Comparison of ENCODE assay signal across 8 cellular contexts in genomic region chr10:15824498-15824897, GRCh38. TPM values are rescaled to one million over a fixed set of nuclear protein-coding genes. Genes with fewer than 3 reads are reported as not detected.
DNase-seq lines count a peak whose midpoint lies in the region; ATAC-seq, FAIRE-seq and TF ChIP-seq lines count a peak whose summit lies in the region.

No MANE protein-coding gene starts in this region.

- H2BK5ac ChIP-seq in H9 (ENCODE audit: insufficient read length, low read length), result no peak overlapping the region

- H3K23me2 ChIP-seq in H9 (ENCODE audit: insufficient read length, low read depth, low read length, poor library complexity, severe bottlenecking), result no peaks in the 10 kb centered on the region

- peak; percentile 35 for FAIRE-seq in K562 (lab: Jason Lieb, UNC)

- no TSS peak for BruUV-seq in K562 (replicated peaks; lab: Mats Ljungman, UMichigan)

- H2AK5ac ChIP-seq in H9 (ENCODE audit: insufficient read length, low read length), result no peak overlapping the region

- POLR2A ChIA-PET in K562 (lab: Yijun Ruan, JAX), result no interaction called here
- POLR2A ChIA-PET in activated CD4-positive, alpha-beta T cell treated with anti-CD3 and anti-CD28 coated beads, Interleukin-2, amount 10 ng/mL, durations not matched to agents 7 days and 5 days (lab: Charles Lee), result no interaction called here

- H4K20me1 ChIP-seq in H9 (ENCODE audit: control insufficient read depth, insufficient read depth, insufficient read length) (no peaks in the 10 kb centered on the region), K562 (replicated peaks; ENCODE audit: control insufficient read depth, insufficient read depth, low read length) (no peaks in the 10 kb centered on the region)

- TF ChIP-seq RAD21 in K562 (CRISPR knock-in tag; conservative IDR thresholded peaks at IDR 0.05 in 1 of 2, IDR thresholded peaks at IDR 0.05 in 1 of 2), result peak; percentile 36 to 64; a peak in 3 of 4 replicates

- H3K27ac ChIP-seq in H9 (ENCODE audit: insufficient read length, low read depth, low read length), result no peak overlapping the region
- H3K27ac ChIP-seq in K562 (ENCODE audit: extremely low read depth, low read depth, low read length), result no peak overlapping the region

- H2BK20ac ChIP-seq in H9 (ENCODE audit: low read depth, low read length, poor library complexity, severe bottlenecking), result no peak overlapping the region

- WGBS in H9 (ENCODE audit: extremely low coverage, insufficient read length, low lambda C conversion rate), result no CpG with 5 or more reads among the region's 1 CpG
- WGBS in K562 (ENCODE audit: insufficient coverage, low coverage, missing lambda C conversion rate), result 83% methylated on average over 1 of the region's 1 CpG

- no peak overlapping the region for H4K8ac ChIP-seq in H9 (replicated peaks; ENCODE audit: insufficient read length, low read depth, low read length)

- peak; percentile 75 for TF ChIP-seq CTCF in CD14-positive monocyte (IDR thresholded peaks at IDR 0.05)
- peak; percentile 63 for TF ChIP-seq CTCF in H9 (conservative IDR thresholded peaks at IDR 0.05)
- peak in 1 of 3 experiments; percentile 60; a peak in 3 of 6 replicates for TF ChIP-seq CTCF in K562 (IDR thresholded peaks at IDR 0.05 in 2 of 3, conservative IDR thresholded peaks at IDR 0.05 in 1 of 3; ENCODE audit: insufficient read depth in 2 of 3, low read depth in 1 of 3, low read length in 3 of 3)

- no peak overlapping the region for H3K56ac ChIP-seq in H9 (ENCODE audit: insufficient read length, low read depth, low read length)

- no peak overlapping the region for H4K91ac ChIP-seq in H9 (ENCODE audit: insufficient read length, low read depth, low read length)

- DNase-seq in CD14-positive monocyte (ENCODE audit: low spot score) (no peak), H9 (no peak), K562 (ENCODE audit: extremely low read depth in 1 of 4, low spot score in 3 of 4) (no peak), lung microvascular endothelial cell (ENCODE audit: low read depth in 2 of 2) (peak; percentile 29 to 54), NCI-H1436 (lab: John Stamatoyannopoulos, UW) (no peak)
- no peak for DNase-seq in stimulated activated naive CD8-positive, alpha-beta T cell treated with anti-CD3 and anti-CD28 coated beads, Interleukin-15, amount 100 ng/mL, for 72 hours
- no peak for DNase-seq in activated CD4-positive, alpha-beta T cell treated with anti-CD3 and anti-CD28 coated beads, Interleukin-2, amount 10 ng/mL, durations not matched to agents 7 days and 5 days

- no peak overlapping the region for H2BK12ac ChIP-seq in H9 (ENCODE audit: insufficient read length, low read depth, low read length)

- no peak overlapping the region for H3T11ph ChIP-seq in H9 (ENCODE audit: low read length)

- intact Hi-C loops in CD14-positive monocyte (cut with micrococcal nuclease) (no loop called here), K562 (cut with micrococcal nuclease) (loop anchor here (5.0 to 10.0 kb wide), 4 partner anchors 77 to 240 kb away; partner anchors contain the start of gene ITGA8)

- H3K4me1 ChIP-seq in H9 (ENCODE audit: insufficient read depth, low read length) (no peaks in the 10 kb centered on the region), K562 (replicated peaks in 1 of 2; ENCODE audit: control insufficient read depth in 2 of 2, insufficient read depth in 2 of 2, low read length in 2 of 2) (no peaks in the 10 kb centered on the region)

- H3K14ac ChIP-seq in H9 (ENCODE audit: insufficient read depth, low read length), result no peak overlapping the region

- H3K9ac ChIP-seq in H9 (ENCODE audit: extremely low read depth, insufficient read length, low read length), result no peak overlapping the region
- no peak overlapping the region for H3K9ac ChIP-seq in K562 (ENCODE audit: insufficient read depth in 1 of 2, low read depth in 2 of 2, low read length in 2 of 2)

- CTCF ChIA-PET in K562 (lab: Yijun Ruan, JAX; ENCODE audit: low intra/inter-chr PET ratio), result interaction anchor here (1.4 to 1.8 kb wide), 2 partner anchors 391 to 397 kb away, joined by 6 to 7 read pairs; no protein-coding TSS in a partner anchor
- CTCF ChIA-PET in activated CD4-positive, alpha-beta T cell treated with anti-CD3 and anti-CD28 coated beads, Interleukin-2, amount 10 ng/mL, durations not matched to agents 7 days and 5 days (lab: Charles Lee), result no interaction called here

- H3K27ac Mint-ChIP-seq in CD14-positive monocyte (no peak overlapping the region), H9 (no peak overlapping the region)
- no peak overlapping the region for H3K27ac Mint-ChIP-seq in stimulated activated naive CD8-positive, alpha-beta T cell treated with anti-CD3 and anti-CD28 coated beads, Interleukin-15, amount 100 ng/mL, for 72 hours
- H3K27ac Mint-ChIP-seq in activated CD4-positive, alpha-beta T cell treated with anti-CD3 and anti-CD28 coated beads, Interleukin-2, amount 10 ng/mL, durations not matched to agents 7 days and 5 days, result no peak overlapping the region

- H2BK120ac ChIP-seq in H9 (ENCODE audit: low read depth, low read length, poor library complexity, severe bottlenecking), result no peak overlapping the region

- no peak overlapping the region for H2BK15ac ChIP-seq in H9 (ENCODE audit: low read depth, low read length)

- H3K9me1 ChIP-seq in K562 (ENCODE audit: control insufficient read depth, insufficient read depth, low read length), result no peaks in the 10 kb centered on the region

- ATAC-seq in K562 (no peak), HG02970 (IDR thresholded peaks at IDR 0.05; ENCODE audit: low FRiP score, unreplicated experiment) (no peak)
- ATAC-seq in stimulated activated naive CD8-positive, alpha-beta T cell treated with anti-CD3 and anti-CD28 coated beads, Interleukin-15, amount 100 ng/mL, for 72 hours, result no peak

- in situ Hi-C loops in K562 (cut with MboI), result loop anchor here (5.0 kb wide), 1 partner anchor 392 kb away; no protein-coding TSS in a partner anchor

- H3K27me3 ChIP-seq in H9 (ENCODE audit: insufficient read depth, low read length) (no peaks in the 10 kb centered on the region), K562 (ENCODE audit: control insufficient read depth in 2 of 2, insufficient read depth in 2 of 2, low read length in 2 of 2) (no peaks in the 10 kb centered on the region)

- H3K36me3 ChIP-seq in K562 (ENCODE audit: control insufficient read depth, insufficient read depth, low read length), result peaks cover 57% of the 10 kb centered on the region

- no peaks in the 10 kb centered on the region for H3K9me3 ChIP-seq in H9 (ENCODE audit: control insufficient read depth, low read depth, low read length)
- no peaks in the 10 kb centered on the region for H3K9me3 ChIP-seq in K562 (replicated peaks; ENCODE audit: control insufficient read depth, insufficient read depth, low read depth, low read length)

- H3K27me3 Mint-ChIP-seq in CD14-positive monocyte (ENCODE audit: low read depth in 3 of 3) (no peaks in the 10 kb centered on the region), H9 (ENCODE audit: low read depth) (no peaks in the 10 kb centered on the region)
- no peaks in the 10 kb centered on the region for H3K27me3 Mint-ChIP-seq in stimulated activated naive CD8-positive, alpha-beta T cell treated with anti-CD3 and anti-CD28 coated beads, Interleukin-15, amount 100 ng/mL, for 72 hours
- no peaks in the 10 kb centered on the region for H3K27me3 Mint-ChIP-seq in activated CD4-positive, alpha-beta T cell treated with anti-CD3 and anti-CD28 coated beads, Interleukin-2, amount 10 ng/mL, durations not matched to agents 7 days and 5 days

- H3K4me2 ChIP-seq in H9 (ENCODE audit: insufficient read depth, insufficient read length, low read length) (no peak overlapping the region), K562 (ENCODE audit: insufficient read depth, low read length) (no peak overlapping the region)

- H3K4me3 Mint-ChIP-seq in CD14-positive monocyte (no peak overlapping the region), H9 (no peak overlapping the region)
- no peak overlapping the region for H3K4me3 Mint-ChIP-seq in stimulated activated naive CD8-positive, alpha-beta T cell treated with anti-CD3 and anti-CD28 coated beads, Interleukin-15, amount 100 ng/mL, for 72 hours
- H3K4me3 Mint-ChIP-seq in activated CD4-positive, alpha-beta T cell treated with anti-CD3 and anti-CD28 coated beads, Interleukin-2, amount 10 ng/mL, durations not matched to agents 7 days and 5 days, result no peak overlapping the region

- no peak for TF ChIP-seq EP300 in K562 (IDR thresholded peaks at IDR 0.05; ENCODE audit: low read length)

- no peaks in the 10 kb centered on the region for H3K79me1 ChIP-seq in H9 (ENCODE audit: insufficient read depth, low read depth, low read length, poor library complexity, severe bottlenecking)

- H3K18ac ChIP-seq in H9 (ENCODE audit: insufficient read length, low read depth, low read length), result no peak overlapping the region

- H2AFZ ChIP-seq in H9 (ENCODE audit: low read length) (no peak overlapping the region), K562 (ENCODE audit: low read depth, low read length) (no peak overlapping the region)

- H3K4me1 Mint-ChIP-seq in CD14-positive monocyte, result no peaks in the 10 kb centered on the region
- H3K4me1 Mint-ChIP-seq in H9, result no peaks in the 10 kb centered on the region
- H3K4me1 Mint-ChIP-seq in stimulated activated naive CD8-positive, alpha-beta T cell treated with anti-CD3 and anti-CD28 coated beads, Interleukin-15, amount 100 ng/mL, for 72 hours, result no peaks in the 10 kb centered on the region
- no peaks in the 10 kb centered on the region for H3K4me1 Mint-ChIP-seq in activated CD4-positive, alpha-beta T cell treated with anti-CD3 and anti-CD28 coated beads, Interleukin-2, amount 10 ng/mL, durations not matched to agents 7 days and 5 days

- H3K23ac ChIP-seq in H9 (ENCODE audit: insufficient read length, low read depth, low read length), result no peak overlapping the region

- H3K79me2 ChIP-seq in H9 (ENCODE audit: insufficient read depth, low read length) (no peaks in the 10 kb centered on the region), K562 (ENCODE audit: control insufficient read depth, insufficient read depth, low read length) (no peaks in the 10 kb centered on the region)

- no peak for TF ChIP-seq POLR2A in K562 (conservative IDR thresholded peaks at IDR 0.05)

- no peak overlapping the region for H3K4ac ChIP-seq in H9 (ENCODE audit: low read depth, low read length)

- H3K9me3 Mint-ChIP-seq in CD14-positive monocyte (no peaks in the 10 kb centered on the region), H9 (no peaks in the 10 kb centered on the region)
- no peaks in the 10 kb centered on the region for H3K9me3 Mint-ChIP-seq in stimulated activated naive CD8-positive, alpha-beta T cell treated with anti-CD3 and anti-CD28 coated beads, Interleukin-15, amount 100 ng/mL, for 72 hours
- H3K9me3 Mint-ChIP-seq in activated CD4-positive, alpha-beta T cell treated with anti-CD3 and anti-CD28 coated beads, Interleukin-2, amount 10 ng/mL, durations not matched to agents 7 days and 5 days, result no peaks in the 10 kb centered on the region

- no peak overlapping the region for H4K5ac ChIP-seq in H9 (ENCODE audit: insufficient read length, low read depth, low read length)

- no peak overlapping the region for H3K4me3 ChIP-seq in K562

- H3K36me3 Mint-ChIP-seq in CD14-positive monocyte, result peaks cover 60 to 70% of the 10 kb centered on the region in 2 donors
- peaks cover 0 to 3% (median 0%) of the 10 kb centered on the region in 3 experiments; a peak in 2 of 7 replicates for H3K36me3 Mint-ChIP-seq in H9 (ENCODE audit: insufficient read depth in 1 of 3, low read depth in 3 of 3)
- H3K36me3 Mint-ChIP-seq in activated CD4-positive, alpha-beta T cell treated with anti-CD3 and anti-CD28 coated beads, Interleukin-2, amount 10 ng/mL, durations not matched to agents 7 days and 5 days (ENCODE audit: low read depth), result peaks cover 18% of the 10 kb centered on the region

RNA-seq across cellular contexts. Expression of gene MINDY3, which starts 35.8 kb away (rescaled TPM):
- 1 to 10 TPM; 2.4 to 4.4 TPM for polyA plus RNA-seq in CD14-positive monocyte
- 13.6 and 14.9 TPM in 2 replicates for total RNA-seq in H9 (2021)
- total RNA-seq in K562 (2011; cell fraction: chromatin; rRNA removed; ENCODE audit: low replicate concordance), result 13.0 and 53.9 TPM in 2 replicates
- total RNA-seq in K562 (2011; cell fraction: nucleolus; rRNA removed), result 7.5 and 9.9 TPM in 2 replicates
- 25.6 and 40.0 TPM in 2 replicates for total RNA-seq in K562 (2011; cell fraction: nucleoplasm; rRNA removed)
- 11.7 and 14.0 TPM in 2 replicates for total RNA-seq in K562 (2014; rRNA removed)
- total RNA-seq in K562 (2014; rRNA removed; fragmentation: Illumina TruSeq; extraction: Trizol), result 29.1 and 33.9 TPM in 2 replicates
- total RNA-seq in K562 (2015; rRNA removed; fragmentation: Illumina TruSeq; extraction: Trizol), result 28.8 and 29.5 TPM in 2 replicates
- total RNA-seq in K562 (2021), result 22.0 and 23.0 TPM in 2 replicates
- polyA plus RNA-seq in K562 (2011; rRNA removed), result 17.1 and 18.3 TPM in 2 replicates
- 2.9 and 6.9 TPM in 2 replicates for polyA plus RNA-seq in K562 (2011; cell fraction: cytosol; rRNA removed)
- 17.9 and 29.3 TPM in 2 replicates for polyA plus RNA-seq in K562 (2011; cell fraction: nucleus; rRNA removed)
- polyA plus RNA-seq in K562 (2012), result 16.7 and 29.5 TPM in 2 replicates
- 21.3 and 23.6 TPM in 2 replicates for polyA plus RNA-seq in K562 (2014; fragmentation: Illumina TruSeq; extraction: Trizol)
- 10 to 100 TPM; 34.2 to 35.9 TPM for polyA plus RNA-seq in K562 (2014; fragmentation: Nextera tagmentation; extraction: Ambion mirVana)
- polyA plus RNA-seq in K562 (2014; rRNA removed), result 14.7 and 19.2 TPM in 2 replicates
- polyA minus RNA-seq in K562 (2011; rRNA and poly(A)+ RNA removed), result 24.1 and 28.4 TPM in 2 replicates
- 9.4 and 10.1 TPM in 2 replicates for polyA minus RNA-seq in K562 (2011; cell fraction: cytosol; rRNA and poly(A)+ RNA removed)
- polyA minus RNA-seq in K562 (2011; cell fraction: nucleus; rRNA and poly(A)+ RNA removed), result 29.1 and 59.8 TPM in 2 replicates
- 12.4 and 23.2 TPM in 2 replicates for total RNA-seq in lung microvascular endothelial cell
- 10 to 100 TPM; 22.3 to 26.0 TPM for total RNA-seq in activated CD4-positive, alpha-beta T cell treated with anti-CD3 and anti-CD28 coated beads, Interleukin-2, amount 10 ng/mL, durations not matched to agents 7 days and 5 days

Comparison
In these comparisons a context has a peak if more than half of its experiments do, and no peak if none do; other contexts are left out.
1. DNase-seq: peak in lung microvascular endothelial cell (2 of 2); none in CD14-positive monocyte (single experiment), H9 (single experiment), K562 (0 of 4), NCI-H1436 (single experiment), stimulated activated naive CD8-positive, alpha-beta T cell treated with anti-CD3 and anti-CD28 coated beads, Interleukin-15, amount 100 ng/mL, for 72 hours (0 of 2) and activated CD4-positive, alpha-beta T cell treated with anti-CD3 and anti-CD28 coated beads, Interleukin-2, amount 10 ng/mL, durations not matched to agents 7 days and 5 days (single experiment).